ENCODE assay signal across 12 cellular contexts in genomic region chr9:81239388-81239787, GRCh38.
A peak's percentile ranks its signal among the peaks of the same experiment; 100 is the strongest.
DNase-seq lines count a peak whose midpoint lies in the region; ATAC-seq and TF ChIP-seq lines count a peak whose summit lies in the region.
"Had no signal": no experiment of that assay in that cellular context is flagged by ENCODE, and none has a peak within 500 bp of the region (broad histone marks: within the 10 kb centered on the region; RNA-seq: fewer than 3 reads in every experiment).

No MANE protein-coding gene starts in this region.

- H3K27ac Mint-ChIP-seq in glutamatergic neuron (ENCODE audit: unreplicated experiment) (no peak overlapping the region), T-cell (no peak overlapping the region)
- H3K27ac Mint-ChIP-seq: HFFc6 had no signal

- TF ChIP-seq CTCF in IMR-90 (conservative IDR thresholded peaks at IDR 0.05; ENCODE audit: low read depth, low read length) (no peak), epithelial cell of esophagus (IDR thresholded peaks at IDR 0.05; ENCODE audit: insufficient read depth, low read depth, low read length, missing control alignments) (no peak), kidney epithelial cell (IDR thresholded peaks at IDR 0.05; ENCODE audit: insufficient read depth, low read length, poor library complexity, severe bottlenecking) (no peak), glutamatergic neuron (IDR thresholded peaks at IDR 0.05; ENCODE audit: partially characterized antibody, unreplicated experiment) (no peak)

- 0 out of 2 replicates have a peak overlapping the region, but pooled peaks have one; percentile 29 for H3K18ac ChIP-seq in IMR-90 (ENCODE audit: low read depth, low read length)

- H3K27me3 ChIP-seq in IMR-90 (ENCODE audit: control insufficient read depth, insufficient read depth, low read length) (no peaks in the 10 kb centered on the region), kidney epithelial cell (ENCODE audit: control insufficient read depth, insufficient read depth, low read length) (no peaks in the 10 kb centered on the region)
- H3K27me3 ChIP-seq: BE2C had no signal

- H2BK120ac ChIP-seq in IMR-90 (ENCODE audit: low read depth, low read length) = no peak overlapping the region

- CTCF ChIA-PET in IMR-90 (lab: Yijun Ruan, JAX) = no interaction called here
- CTCF ChIA-PET in T-cell (lab: Charles Lee) = no interaction called here

- no peak overlapping the region for H4K8ac ChIP-seq in IMR-90 (ENCODE audit: low read depth in 2 of 2, low read length in 2 of 2)

- H3K4me3 Mint-ChIP-seq in glutamatergic neuron (ENCODE audit: unreplicated experiment) = no peak overlapping the region
- no peak overlapping the region for H3K4me3 Mint-ChIP-seq in T-cell
- H3K4me3 Mint-ChIP-seq: HFFc6 had no signal

- no peak overlapping the region for H3K4ac ChIP-seq in IMR-90 (ENCODE audit: low read depth, low read length)

- POLR2A ChIA-PET in IMR-90 (lab: Charles Lee; ENCODE audit: unreplicated experiment) (no interaction called here), T-cell (lab: Charles Lee) (no interaction called here)

- ATAC-seq in IMR-90 (ENCODE audit: low read depth) (no peak), T-cell (replicated peaks in 1 of 4) (no peak), GM19351 (IDR thresholded peaks at IDR 0.05; ENCODE audit: unreplicated experiment) (no peak)

- no peak overlapping the region for H3K56ac ChIP-seq in IMR-90 (ENCODE audit: extremely low read depth, insufficient read depth, low read length)

- peaks cover 6% of the 10 kb centered on the region for H3K4me1 Mint-ChIP-seq in glutamatergic neuron (ENCODE audit: low read depth, unreplicated experiment)
- H3K4me1 Mint-ChIP-seq in T-cell = no peaks in the 10 kb centered on the region

- H3K23ac ChIP-seq in IMR-90 (ENCODE audit: low read depth, low read length) = no peak overlapping the region

- intact Hi-C loops in IMR-90 (cut with micrococcal nuclease) = loop anchor here (10.0 kb wide), 1 partner anchor 65 kb away; no protein-coding TSS in a partner anchor

- in situ Hi-C loops in IMR-90 (cut with MboI; ENCODE audit: low sequenced_read_pairs) = no loop called here

- dilution Hi-C loops in IMR-90 (cut with HindIII; ENCODE audit: low sequenced_read_pairs, unreplicated experiment) = no loop called here

- DNase-seq in IMR-90 = no peak
- DNase-seq in epithelial cell of esophagus (ENCODE audit: low read depth) = peak; percentile 10
- DNase-seq in kidney epithelial cell (ENCODE audit: low read depth) = peak; percentile 5
- DNase-seq in glutamatergic neuron = no peak
- no peak for DNase-seq in T-cell
- DNase-seq in activated T-cell treated with anti-CD3 and anti-CD28 coated beads, Interleukin-2, amount 50 U/mL, for 48 hours = no peak
- DNase-seq: BE2C, DMS53, GF-D8, HCEC 1CT, HFFc6 had no signal

- no peak overlapping the region for H2BK5ac ChIP-seq in IMR-90 (ENCODE audit: low read depth, low read length, poor library complexity, severe bottlenecking)

- H3K4me3 ChIP-seq in IMR-90 (ENCODE audit: insufficient read depth, low read depth, low read length) (no peak overlapping the region), epithelial cell of esophagus (ENCODE audit: low read length) (no peak overlapping the region), kidney epithelial cell (ENCODE audit: low read depth, low read length) (no peak overlapping the region)

- H4K5ac ChIP-seq in IMR-90 (ENCODE audit: low read depth, low read length) = no peak overlapping the region

- BruUV-seq in IMR-90 (replicated peaks; lab: Mats Ljungman, UMichigan) = no TSS peak

- H3K36me3 ChIP-seq in IMR-90 (ENCODE audit: control insufficient read depth, insufficient read depth, low read length) (no peaks in the 10 kb centered on the region), kidney epithelial cell (ENCODE audit: control insufficient read depth, insufficient read depth, low read length) (no peaks in the 10 kb centered on the region)
- H3K36me3 ChIP-seq: BE2C had no signal

- peak overlapping the region; percentile 68; the same call in 1 of the 2 replicates for H2AK5ac ChIP-seq in IMR-90 (ENCODE audit: low read depth, low read length)

- no peaks in the 10 kb centered on the region for H3K4me1 ChIP-seq in IMR-90 (ENCODE audit: control insufficient read depth, insufficient read depth, low read length)

- H3K9me3 Mint-ChIP-seq in glutamatergic neuron (ENCODE audit: unreplicated experiment) = peaks cover 3% of the 10 kb centered on the region
- peaks cover 5 to 13% (median 9%) of the 10 kb centered on the region in 3 donors for H3K9me3 Mint-ChIP-seq in T-cell
- H3K9me3 Mint-ChIP-seq: HFFc6 had no signal

- TF ChIP-seq RAD21 in IMR-90 (IDR thresholded peaks at IDR 0.05; ENCODE audit: low read length) = no peak

- no peak overlapping the region for H3K4me2 ChIP-seq in IMR-90 (ENCODE audit: low read depth, low read length)

- no peak overlapping the region for H4K91ac ChIP-seq in IMR-90 (ENCODE audit: insufficient read depth, low read depth, low read length)

- no peak overlapping the region for H2BK15ac ChIP-seq in IMR-90 (ENCODE audit: low read depth, low read length)

- H2BK20ac ChIP-seq in IMR-90 (ENCODE audit: low read depth, low read length) = no peak overlapping the region

- no peak for TF ChIP-seq POLR2A in IMR-90 (IDR thresholded peaks at IDR 0.05; ENCODE audit: low read depth, low read length)

- H2AK9ac ChIP-seq in IMR-90 (replicated peaks; ENCODE audit: low read depth, low read length, poor library complexity) = no peak overlapping the region

- peaks cover 5% of the 10 kb centered on the region for H3K36me3 Mint-ChIP-seq in glutamatergic neuron (ENCODE audit: unreplicated experiment)
- H3K36me3 Mint-ChIP-seq in T-cell = no peaks in the 10 kb centered on the region

- H3K27me3 Mint-ChIP-seq in glutamatergic neuron (ENCODE audit: unreplicated experiment) (no peaks in the 10 kb centered on the region), T-cell (no peaks in the 10 kb centered on the region)

- no peaks in the 10 kb centered on the region for H3K79me1 ChIP-seq in IMR-90 (ENCODE audit: low read depth in 1 of 2, low read length in 2 of 2)

- H3K14ac ChIP-seq in IMR-90 (replicated peaks; ENCODE audit: low read depth, low read length) = no peak overlapping the region

- H3K9me3 ChIP-seq in IMR-90 (ENCODE audit: control insufficient read depth, insufficient read depth, low read length) = no peaks in the 10 kb centered on the region
- H3K9me3 ChIP-seq: BE2C had no signal

- no peak overlapping the region for H2AFZ ChIP-seq in IMR-90 (replicated peaks; ENCODE audit: low read length, poor library complexity)

- H3K27ac ChIP-seq in IMR-90 (ENCODE audit: insufficient read depth, low read length) = no peak overlapping the region

- H3K9me1 ChIP-seq in IMR-90 (ENCODE audit: insufficient read depth, low read length) = no peaks in the 10 kb centered on the region

- no peak overlapping the region for H3K9ac ChIP-seq in IMR-90 (ENCODE audit: low read depth, low read length)

- H4K20me1 ChIP-seq in IMR-90 (ENCODE audit: insufficient read depth, low read length) = no peaks in the 10 kb centered on the region

TF ChIP-seq in IMR-90, 13 proteins besides CTCF, POLR2A, EP300 and RAD21:
- TF ChIP-seq CEBPB (IDR thresholded peaks at IDR 0.05; ENCODE audit: low read depth, low read length) (no peak), MAFK (IDR thresholded peaks at IDR 0.05; ENCODE audit: low read depth, low read length) (no peak), MAZ (IDR thresholded peaks at IDR 0.05; ENCODE audit: borderline replicate concordance, low read depth, low read length) (no peak), USF2 (IDR thresholded peaks at IDR 0.05; ENCODE audit: low read depth, low read length) (no peak), BHLHE40 (IDR thresholded peaks at IDR 0.05; ENCODE audit: low read depth, low read length) (no peak), ELK1 (IDR thresholded peaks at IDR 0.05; ENCODE audit: borderline replicate concordance, low read depth, low read length) (no peak), FOS (IDR thresholded peaks at IDR 0.05; ENCODE audit: low read depth, low read length) (no peak), CHD1 (IDR thresholded peaks at IDR 0.05; ENCODE audit: low read depth, low read length) (no peak), RFX5 (IDR thresholded peaks at IDR 0.05; ENCODE audit: low read depth, low read length) (no peak)

Comparison
In these comparisons a context has a peak if more than half of its experiments do, and no peak if none do; other contexts are left out.
1. DNase-seq: peak in epithelial cell of esophagus (single experiment) and kidney epithelial cell (single experiment); none in IMR-90 (single experiment), glutamatergic neuron (single experiment), T-cell (0 of 34) and activated T-cell treated with anti-CD3 and anti-CD28 coated beads, Interleukin-2, amount 50 U/mL, for 48 hours (0 of 2).